24 cellular contexts compared by ENCODE assay signal in the genomic region with DNA sequence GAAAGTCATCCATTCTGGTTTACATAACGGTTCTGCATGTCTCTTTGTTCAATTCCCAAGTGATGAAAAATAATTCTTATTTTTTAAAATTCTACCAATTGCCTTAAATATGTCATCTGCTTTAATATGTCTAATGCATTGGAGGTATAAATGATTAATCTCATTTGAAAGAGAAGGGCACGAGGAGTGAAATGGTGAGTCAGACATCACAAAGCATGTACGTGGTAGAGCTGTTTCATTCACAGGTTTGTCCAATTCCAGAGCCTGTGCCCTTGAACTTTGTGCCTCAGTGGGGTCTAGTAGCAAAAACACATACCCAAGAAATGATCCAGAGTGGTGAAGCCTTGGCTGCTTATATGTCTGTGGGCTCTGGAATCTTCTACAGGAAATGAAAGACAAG.
"Had no signal": no experiment of that assay in that cellular context is flagged by ENCODE, and none has a peak within 500 bp of the region (broad histone marks: within the 10 kb centered on the region; RNA-seq: fewer than 3 reads in every experiment).

No MANE protein-coding gene starts in this region.

- H3K9me3 Mint-ChIP-seq: natural killer cell treated with Interleukin-12 subunit alpha and Interleukin-12 subunit beta and Interleukin-15 and Interleukin-18, amount 100 ng/mL, for 72 hours had no signal

- H3K9me3 ChIP-seq: body of pancreas, heart left ventricle, mucosa of descending colon, prostate gland, right atrium auricular region, suprapubic skin, tibial artery had no signal

- H3K27me3 ChIP-seq: body of pancreas, cardiac muscle cell, heart left ventricle, right atrium auricular region, suprapubic skin, tibial artery had no signal

- H3K4me1 ChIP-seq: body of pancreas, prostate gland, suprapubic skin, tibial artery had no signal

- H3K36me3 ChIP-seq: prostate gland, right atrium auricular region had no signal

- H3K27ac Mint-ChIP-seq: activated naive CD8-positive, alpha-beta T cell; effector memory CD8-positive, alpha-beta T cell; natural killer cell treated with Interleukin-12 subunit alpha and Interleukin-12 subunit beta and Interleukin-15 and Interleukin-18, amount 100 ng/mL, for 72 hours had no signal

- H3K27me3 Mint-ChIP-seq: activated naive CD8-positive, alpha-beta T cell; effector memory CD8-positive, alpha-beta T cell had no signal

- H3K4me3 Mint-ChIP-seq: activated naive CD8-positive, alpha-beta T cell; effector memory CD8-positive, alpha-beta T cell; natural killer cell treated with Interleukin-12 subunit alpha and Interleukin-12 subunit beta and Interleukin-15 and Interleukin-18, amount 100 ng/mL, for 72 hours had no signal

- FAIRE-seq: endothelial cell of umbilical vein had no signal

- H3K36me3 Mint-ChIP-seq: activated naive CD8-positive, alpha-beta T cell; natural killer cell treated with Interleukin-12 subunit alpha and Interleukin-12 subunit beta and Interleukin-15 and Interleukin-18, amount 100 ng/mL, for 72 hours had no signal

- DNase-seq: activated CD4-positive, alpha-beta T cell treated with anti-CD3 and anti-CD28 coated beads for 4 hours; activated CD4-positive, alpha-beta T cell treated with anti-CD3 and anti-CD28 coated beads, Interleukin-2, amount 50 U/mL, for 4 hours; activated CD8-positive, alpha-beta memory T cell treated with anti-CD3 and anti-CD28 coated beads for 24 hours; activated effector memory CD4-positive, alpha-beta T cell treated with Interleukin-2 at 50 U/mL for 16 hours; activated naive CD4-positive, alpha-beta T cell treated with Interleukin-2 at 50 U/mL for 16 hours; anterior cingulate cortex; body of pancreas; cerebellar nuclear complex; cortex of kidney; effector memory CD8-positive, alpha-beta T cell; foreskin fibroblast; heart left ventricle; hypothalamus; left ventricle myocardium superior; mucosa of descending colon; stimulated activated naive CD4-positive, alpha-beta T cell; tibial artery had no signal

- H3K4me3 ChIP-seq: body of pancreas, cardiac muscle cell, heart left ventricle, mucosa of descending colon, prostate gland, right atrium auricular region, suprapubic skin, tibial artery had no signal

- H3K27ac ChIP-seq: body of pancreas, cardiac muscle cell, prostate gland, right atrium auricular region, suprapubic skin, tibial artery had no signal
